Comparison of ENCODE assay signal across 1 cellular context in the genomic region with DNA sequence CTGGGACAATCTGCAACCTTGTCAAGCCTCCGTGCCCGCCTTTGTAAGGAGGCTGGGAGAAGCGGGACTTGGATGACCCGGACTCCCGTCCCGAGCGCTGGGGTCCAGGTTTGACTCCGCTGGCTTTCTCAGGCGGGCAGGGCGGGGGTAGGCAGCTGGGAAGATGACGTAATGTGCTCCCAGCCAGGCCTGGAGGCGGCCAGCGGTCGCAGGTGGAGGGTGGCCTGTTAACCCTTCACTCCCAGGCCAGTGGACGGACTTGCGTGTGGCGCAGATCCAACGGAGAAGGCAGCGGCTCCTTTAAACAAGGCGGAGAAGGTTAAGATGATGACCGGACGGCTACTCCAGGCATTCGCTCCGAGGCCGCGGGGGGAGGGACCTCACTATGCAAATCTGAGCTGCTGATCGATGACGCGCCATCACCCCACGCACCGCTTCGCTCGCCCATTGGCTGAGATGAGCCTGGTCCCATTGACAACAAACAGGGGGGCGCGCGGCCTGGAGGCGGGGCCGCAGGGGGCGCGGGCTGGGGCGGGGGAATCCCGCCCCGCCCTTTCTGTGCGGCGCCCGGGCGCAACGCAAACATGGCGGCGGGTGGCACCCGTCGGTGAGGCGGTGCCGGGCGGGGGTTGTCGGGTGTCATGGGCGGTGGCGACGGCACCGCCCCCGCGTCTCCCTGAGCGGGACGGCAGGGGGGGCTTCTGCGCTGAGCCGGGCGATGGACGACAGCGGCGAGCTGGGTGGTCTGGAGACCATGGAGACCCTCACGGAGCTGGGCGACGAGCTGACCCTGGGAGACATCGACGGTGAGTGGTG.
TF ChIP-seq lines count a peak whose summit lies in the region.

Gene SREBF2 (plus strand): TSS at position 553 of the 816 bp plus-strand sequence. CDS start 166 bp downstream, at position 719.

TF ChIP-seq in K562, 482 proteins besides CTCF, POLR2A, EP300 and RAD21 (continued from another document and continues in another):
- 0 out of 2 replicates have a peak, but pooled peaks have one; percentile 7 for TF ChIP-seq ARID4B (CRISPR knock-in tag; IDR thresholded peaks at IDR 0.05)
- TF ChIP-seq PHB (CRISPR knock-in tag; IDR thresholded peaks at IDR 0.05), result no peak
- TF ChIP-seq ZSCAN29 (IDR thresholded peaks at IDR 0.05), result no peak
- TF ChIP-seq, protein P1, sequence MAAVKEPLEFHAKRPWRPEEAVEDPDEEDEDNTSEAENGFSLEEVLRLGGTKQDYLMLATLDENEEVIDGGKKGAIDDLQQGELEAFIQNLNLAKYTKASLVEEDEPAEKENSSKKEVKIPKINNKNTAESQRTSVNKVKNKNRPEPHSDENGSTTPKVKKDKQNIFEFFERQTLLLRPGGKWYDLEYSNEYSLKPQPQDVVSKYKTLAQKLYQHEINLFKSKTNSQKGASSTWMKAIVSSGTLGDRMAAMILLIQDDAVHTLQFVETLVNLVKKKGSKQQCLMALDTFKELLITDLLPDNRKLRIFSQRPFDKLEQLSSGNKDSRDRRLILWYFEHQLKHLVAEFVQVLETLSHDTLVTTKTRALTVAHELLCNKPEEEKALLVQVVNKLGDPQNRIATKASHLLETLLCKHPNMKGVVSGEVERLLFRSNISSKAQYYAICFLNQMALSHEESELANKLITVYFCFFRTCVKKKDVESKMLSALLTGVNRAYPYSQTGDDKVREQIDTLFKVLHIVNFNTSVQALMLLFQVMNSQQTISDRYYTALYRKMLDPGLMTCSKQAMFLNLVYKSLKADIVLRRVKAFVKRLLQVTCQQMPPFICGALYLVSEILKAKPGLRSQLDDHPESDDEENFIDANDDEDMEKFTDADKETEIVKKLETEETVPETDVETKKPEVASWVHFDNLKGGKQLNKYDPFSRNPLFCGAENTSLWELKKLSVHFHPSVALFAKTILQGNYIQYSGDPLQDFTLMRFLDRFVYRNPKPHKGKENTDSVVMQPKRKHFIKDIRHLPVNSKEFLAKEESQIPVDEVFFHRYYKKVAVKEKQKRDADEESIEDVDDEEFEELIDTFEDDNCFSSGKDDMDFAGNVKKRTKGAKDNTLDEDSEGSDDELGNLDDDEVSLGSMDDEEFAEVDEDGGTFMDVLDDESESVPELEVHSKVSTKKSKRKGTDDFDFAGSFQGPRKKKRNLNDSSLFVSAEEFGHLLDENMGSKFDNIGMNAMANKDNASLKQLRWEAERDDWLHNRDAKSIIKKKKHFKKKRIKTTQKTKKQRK (IDR thresholded peaks at IDR 0.05; ENCODE audit: borderline replicate concordance, low read depth, low read length), result no peak
- TF ChIP-seq EP400 (IDR thresholded peaks at IDR 0.05), result peak; percentile 81
- no peak for TF ChIP-seq CGGBP1 (CRISPR knock-in tag; IDR thresholded peaks at IDR 0.05)
- TF ChIP-seq ZNF124 (CRISPR knock-in tag; IDR thresholded peaks at IDR 0.05), result no peak
- TF ChIP-seq SRF (CRISPR knock-in tag; IDR thresholded peaks at IDR 0.05), result 0 out of 4 replicates have a peak, but pooled peaks of 1 of the 2 experiments have one; percentile 8
- no peak for TF ChIP-seq SRSF1 (IDR thresholded peaks at IDR 0.05; ENCODE audit: low read depth, low read length)
- peak; percentile 64; the same call in 1 of the 2 replicates for TF ChIP-seq ZBED1 (IDR thresholded peaks at IDR 0.05)
- TF ChIP-seq RBM25 (IDR thresholded peaks at IDR 0.05; ENCODE audit: low read depth, low read length, severe bottlenecking), result peak; percentile 31
- no peak for TF ChIP-seq HNRNPUL1 (IDR thresholded peaks at IDR 0.05; ENCODE audit: low read length)
- peak; percentile 54; the same call in 1 of the 2 replicates for TF ChIP-seq SMARCA4 (IDR thresholded peaks at IDR 0.05)
- TF ChIP-seq, protein P2, sequence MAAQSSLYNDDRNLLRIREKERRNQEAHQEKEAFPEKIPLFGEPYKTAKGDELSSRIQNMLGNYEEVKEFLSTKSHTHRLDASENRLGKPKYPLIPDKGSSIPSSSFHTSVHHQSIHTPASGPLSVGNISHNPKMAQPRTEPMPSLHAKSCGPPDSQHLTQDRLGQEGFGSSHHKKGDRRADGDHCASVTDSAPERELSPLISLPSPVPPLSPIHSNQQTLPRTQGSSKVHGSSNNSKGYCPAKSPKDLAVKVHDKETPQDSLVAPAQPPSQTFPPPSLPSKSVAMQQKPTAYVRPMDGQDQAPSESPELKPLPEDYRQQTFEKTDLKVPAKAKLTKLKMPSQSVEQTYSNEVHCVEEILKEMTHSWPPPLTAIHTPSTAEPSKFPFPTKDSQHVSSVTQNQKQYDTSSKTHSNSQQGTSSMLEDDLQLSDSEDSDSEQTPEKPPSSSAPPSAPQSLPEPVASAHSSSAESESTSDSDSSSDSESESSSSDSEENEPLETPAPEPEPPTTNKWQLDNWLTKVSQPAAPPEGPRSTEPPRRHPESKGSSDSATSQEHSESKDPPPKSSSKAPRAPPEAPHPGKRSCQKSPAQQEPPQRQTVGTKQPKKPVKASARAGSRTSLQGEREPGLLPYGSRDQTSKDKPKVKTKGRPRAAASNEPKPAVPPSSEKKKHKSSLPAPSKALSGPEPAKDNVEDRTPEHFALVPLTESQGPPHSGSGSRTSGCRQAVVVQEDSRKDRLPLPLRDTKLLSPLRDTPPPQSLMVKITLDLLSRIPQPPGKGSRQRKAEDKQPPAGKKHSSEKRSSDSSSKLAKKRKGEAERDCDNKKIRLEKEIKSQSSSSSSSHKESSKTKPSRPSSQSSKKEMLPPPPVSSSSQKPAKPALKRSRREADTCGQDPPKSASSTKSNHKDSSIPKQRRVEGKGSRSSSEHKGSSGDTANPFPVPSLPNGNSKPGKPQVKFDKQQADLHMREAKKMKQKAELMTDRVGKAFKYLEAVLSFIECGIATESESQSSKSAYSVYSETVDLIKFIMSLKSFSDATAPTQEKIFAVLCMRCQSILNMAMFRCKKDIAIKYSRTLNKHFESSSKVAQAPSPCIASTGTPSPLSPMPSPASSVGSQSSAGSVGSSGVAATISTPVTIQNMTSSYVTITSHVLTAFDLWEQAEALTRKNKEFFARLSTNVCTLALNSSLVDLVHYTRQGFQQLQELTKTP (IDR thresholded peaks at IDR 0.05; ENCODE audit: low read depth in 1 of 2, partially characterized antibody in 2 of 2), result peak in 1 of 2 experiments; percentile 22
- TF ChIP-seq ZNF780A (CRISPR knock-in tag; IDR thresholded peaks at IDR 0.05), result no peak
- TF ChIP-seq CBFA2T2 (conservative IDR thresholded peaks at IDR 0.05), result peak; percentile 36
- TF ChIP-seq CHAMP1 (IDR thresholded peaks at IDR 0.05), result no peak
- TF ChIP-seq ESRRA (IDR thresholded peaks at IDR 0.05; ENCODE audit: borderline replicate concordance, low read depth), result peak; percentile 86
- TF ChIP-seq HDAC8 (tag; IDR thresholded peaks at IDR 0.05), result no peak
- no peak for TF ChIP-seq ZNF253 (CRISPR knock-in tag; conservative IDR thresholded peaks at IDR 0.05)
- no peak for TF ChIP-seq PBX2 (CRISPR knock-in tag; IDR thresholded peaks at IDR 0.05; ENCODE audit: low read depth)
- no peak for TF ChIP-seq PBX2 (tag; conservative IDR thresholded peaks at IDR 0.05; ENCODE audit: low read depth)
- TF ChIP-seq BRD9 (IDR thresholded peaks at IDR 0.05; ENCODE audit: low read depth, partially characterized antibody), result peak; percentile 85
- peak; percentile 62; the same call in 1 of the 2 replicates for TF ChIP-seq NCOA1 (IDR thresholded peaks at IDR 0.05; ENCODE audit: low read depth)
- peak; percentile 38; the same call in 1 of the 2 replicates for TF ChIP-seq FOXJ2 (tag; IDR thresholded peaks at IDR 0.05)
- peak; percentile 78 for TF ChIP-seq EGR1 (conservative IDR thresholded peaks at IDR 0.05)
- TF ChIP-seq KLF13 (tag; IDR thresholded peaks at IDR 0.05; ENCODE audit: borderline replicate concordance, low read depth), result no peak
- TF ChIP-seq HDAC1 (IDR thresholded peaks at IDR 0.05), result peak in 1 of 2 experiments; percentile 52; a peak in 2 of 4 replicates
- TF ChIP-seq TRIM28 (IDR thresholded peaks at IDR 0.05), result no peak
- peak; percentile 89 for TF ChIP-seq FOXM1 (IDR thresholded peaks at IDR 0.05; ENCODE audit: low read depth)
- no peak for TF ChIP-seq FOXM1 (CRISPR knock-in tag; IDR thresholded peaks at IDR 0.05; ENCODE audit: low read depth)
- TF ChIP-seq PKNOX1 (IDR thresholded peaks at IDR 0.05), result peak; percentile 44; the same call in 1 of the 2 replicates
- peak; percentile 83 for TF ChIP-seq CTBP1 (IDR thresholded peaks at IDR 0.05; ENCODE audit: borderline replicate concordance)
- no peak for TF ChIP-seq GABPA (tag; conservative IDR thresholded peaks at IDR 0.05; ENCODE audit: low read depth)
- TF ChIP-seq ATF7 (IDR thresholded peaks at IDR 0.05), result peak; percentile 100
- TF ChIP-seq SMARCE1 (IDR thresholded peaks at IDR 0.05), result 0 out of 2 replicates have a peak, but pooled peaks have one; percentile 32
- 0 out of 2 replicates have a peak, but pooled peaks have one; percentile 12 for TF ChIP-seq NFRKB (IDR thresholded peaks at IDR 0.05; ENCODE audit: low read depth)
- TF ChIP-seq TAF7 (tag; IDR thresholded peaks at IDR 0.05), result 0 out of 2 replicates have a peak, but pooled peaks have one; percentile 25
- peak; percentile 56 for TF ChIP-seq SUPT5H (IDR thresholded peaks at IDR 0.05)
- TF ChIP-seq NFXL1 (CRISPR knock-in tag; IDR thresholded peaks at IDR 0.05), result no peak
- peak; percentile 60 for TF ChIP-seq HNRNPLL (IDR thresholded peaks at IDR 0.05; ENCODE audit: low read depth, low read length, poor library complexity, severe bottlenecking)
